In genomic region chr7:42104694-42105093, GRCh38 we compare ENCODE assay signal across 19 cellular contexts.
"Had no signal": no experiment of that assay in that cellular context is flagged by ENCODE, and none has a peak within 500 bp of the region (broad histone marks: within the 10 kb centered on the region; RNA-seq: fewer than 3 reads in every experiment).

No MANE protein-coding gene starts in this region.

- H3K36me3 Mint-ChIP-seq: stimulated activated naive B cell treated with anti-CD40 and anti-IgM and Interleukin-4, amounts not matched to agents 10 μg/mL and 1 μg/mL and 100 μg/mL, for 72 hours had no signal

- H3K36me3 ChIP-seq: gastrocnemius medialis, heart left ventricle, lower lobe of right lung, thoracic aorta, tibial nerve, vagina had no signal

- H3K27ac ChIP-seq: dorsolateral prefrontal cortex, lower lobe of right lung, neural progenitor cell, parathyroid adenoma, thoracic aorta, vagina had no signal

- ATAC-seq: heart left ventricle; left ventricle myocardium superior; stimulated activated naive B cell treated with anti-CD40 and anti-IgM and Interleukin-4, amounts not matched to agents 10 μg/mL and 1 μg/mL and 100 μg/mL, for 72 hours had no signal

- H3K27me3 ChIP-seq: gastrocnemius medialis, heart left ventricle, neural progenitor cell, tibial nerve, vagina had no signal

- H3K27ac Mint-ChIP-seq: progenitor cell of endocrine pancreas; stimulated activated naive B cell treated with anti-CD40 and anti-IgM and Interleukin-4, amounts not matched to agents 10 μg/mL and 1 μg/mL and 100 μg/mL, for 72 hours; stimulated activated naive CD8-positive, alpha-beta T cell treated with anti-CD3 and anti-CD28 coated beads, Interleukin-15, Interleukin-2, amounts not matched to agents 100 ng/mL and 50 ng/mL, for 24 hours had no signal

- H3K9me3 ChIP-seq: gastrocnemius medialis, heart left ventricle, lower lobe of right lung, thoracic aorta, tibial nerve, vagina had no signal

- H3K4me1 Mint-ChIP-seq: stimulated activated naive B cell treated with anti-CD40 and anti-IgM and Interleukin-4, amounts not matched to agents 10 μg/mL and 1 μg/mL and 100 μg/mL, for 72 hours had no signal

- H3K4me1 ChIP-seq: parathyroid adenoma had no signal

- H3K4me3 ChIP-seq: dorsolateral prefrontal cortex, gastrocnemius medialis, heart left ventricle, lower lobe of right lung, neural progenitor cell, thoracic aorta, tibial nerve, vagina had no signal

- H3K9me3 Mint-ChIP-seq: nephron; neural progenitor cell; stimulated activated naive B cell treated with anti-CD40 and anti-IgM and Interleukin-4, amounts not matched to agents 10 μg/mL and 1 μg/mL and 100 μg/mL, for 72 hours; stimulated activated naive CD8-positive, alpha-beta T cell treated with anti-CD3 and anti-CD28 coated beads, Interleukin-15, Interleukin-2, amounts not matched to agents 100 ng/mL and 50 ng/mL, for 24 hours had no signal

- H3K4me3 Mint-ChIP-seq: nephron; neural progenitor cell; stimulated activated naive B cell treated with anti-CD40 and anti-IgM and Interleukin-4, amounts not matched to agents 10 μg/mL and 1 μg/mL and 100 μg/mL, for 72 hours; stimulated activated naive CD8-positive, alpha-beta T cell treated with anti-CD3 and anti-CD28 coated beads, Interleukin-15, Interleukin-2, amounts not matched to agents 100 ng/mL and 50 ng/mL, for 24 hours had no signal

- DNase-seq: dorsolateral prefrontal cortex; effector CD4-positive, alpha-beta T cell; foreskin fibroblast; gastrocnemius medialis; heart left ventricle; hippocampal formation; islet precursor cell; left ventricle myocardium superior; lower lobe of right lung; stimulated activated CD4-positive, alpha-beta T cell treated with anti-CD3 and anti-CD28 coated beads, Interleukin-4, amount 100 ng/mL, for 4 hours; stimulated activated naive B cell treated with anti-CD40 and anti-IgM and Interleukin-4, amounts not matched to agents 10 μg/mL and 1 μg/mL and 100 μg/mL, for 72 hours had no signal
